1 cellular context compared by ENCODE assay signal in genomic region chr10:100038561-100039071, GRCh38.
A peak's percentile ranks its signal among the peaks of the same experiment; 100 is the strongest.
TF ChIP-seq lines count a peak whose summit lies in the region.

No MANE protein-coding gene starts in this region.

TF ChIP-seq in HepG2, 621 proteins besides CTCF, POLR2A, EP300 and RAD21 (continued from another document and continues in another):
- no peak for TF ChIP-seq CENPBD1 (CRISPR knock-in tag; IDR thresholded peaks at IDR 0.05; ENCODE audit: borderline replicate concordance, low read depth)
- no peak for TF ChIP-seq ZBTB14 (CRISPR knock-in tag; IDR thresholded peaks at IDR 0.05)
- no peak for TF ChIP-seq ZNF850 (CRISPR knock-in tag; conservative IDR thresholded peaks at IDR 0.05)
- TF ChIP-seq ZNF563 (CRISPR knock-in tag; IDR thresholded peaks at IDR 0.05), result no peak
- TF ChIP-seq SNRNP70 (IDR thresholded peaks at IDR 0.05; ENCODE audit: low read depth, low read length), result no peak
- TF ChIP-seq, protein P1, sequence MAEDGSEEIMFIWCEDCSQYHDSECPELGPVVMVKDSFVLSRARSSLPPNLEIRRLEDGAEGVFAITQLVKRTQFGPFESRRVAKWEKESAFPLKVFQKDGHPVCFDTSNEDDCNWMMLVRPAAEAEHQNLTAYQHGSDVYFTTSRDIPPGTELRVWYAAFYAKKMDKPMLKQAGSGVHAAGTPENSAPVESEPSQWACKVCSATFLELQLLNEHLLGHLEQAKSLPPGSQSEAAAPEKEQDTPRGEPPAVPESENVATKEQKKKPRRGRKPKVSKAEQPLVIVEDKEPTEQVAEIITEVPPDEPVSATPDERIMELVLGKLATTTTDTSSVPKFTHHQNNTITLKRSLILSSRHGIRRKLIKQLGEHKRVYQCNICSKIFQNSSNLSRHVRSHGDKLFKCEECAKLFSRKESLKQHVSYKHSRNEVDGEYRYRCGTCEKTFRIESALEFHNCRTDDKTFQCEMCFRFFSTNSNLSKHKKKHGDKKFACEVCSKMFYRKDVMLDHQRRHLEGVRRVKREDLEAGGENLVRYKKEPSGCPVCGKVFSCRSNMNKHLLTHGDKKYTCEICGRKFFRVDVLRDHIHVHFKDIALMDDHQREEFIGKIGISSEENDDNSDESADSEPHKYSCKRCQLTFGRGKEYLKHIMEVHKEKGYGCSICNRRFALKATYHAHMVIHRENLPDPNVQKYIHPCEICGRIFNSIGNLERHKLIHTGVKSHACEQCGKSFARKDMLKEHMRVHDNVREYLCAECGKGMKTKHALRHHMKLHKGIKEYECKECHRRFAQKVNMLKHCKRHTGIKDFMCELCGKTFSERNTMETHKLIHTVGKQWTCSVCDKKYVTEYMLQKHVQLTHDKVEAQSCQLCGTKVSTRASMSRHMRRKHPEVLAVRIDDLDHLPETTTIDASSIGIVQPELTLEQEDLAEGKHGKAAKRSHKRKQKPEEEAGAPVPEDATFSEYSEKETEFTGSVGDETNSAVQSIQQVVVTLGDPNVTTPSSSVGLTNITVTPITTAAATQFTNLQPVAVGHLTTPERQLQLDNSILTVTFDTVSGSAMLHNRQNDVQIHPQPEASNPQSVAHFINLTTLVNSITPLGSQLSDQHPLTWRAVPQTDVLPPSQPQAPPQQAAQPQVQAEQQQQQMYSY (CRISPR knock-in tag; IDR thresholded peaks at IDR 0.05), result no peak
- no peak for TF ChIP-seq ZBTB44 (CRISPR knock-in tag; IDR thresholded peaks at IDR 0.05)
- no peak for TF ChIP-seq NFIB (CRISPR knock-in tag; IDR thresholded peaks at IDR 0.05; ENCODE audit: borderline replicate concordance)
- TF ChIP-seq HOXA9 (CRISPR knock-in tag; IDR thresholded peaks at IDR 0.05; ENCODE audit: borderline replicate concordance), result no peak
- no peak for TF ChIP-seq ZC3H4 (CRISPR knock-in tag; IDR thresholded peaks at IDR 0.05; ENCODE audit: borderline replicate concordance)
- no peak for TF ChIP-seq TOPORS (CRISPR knock-in tag; IDR thresholded peaks at IDR 0.05)
- no peak for TF ChIP-seq ZNF33A (CRISPR knock-in tag; IDR thresholded peaks at IDR 0.05; ENCODE audit: borderline replicate concordance)
- TF ChIP-seq ZKSCAN8 (CRISPR knock-in tag; IDR thresholded peaks at IDR 0.05; ENCODE audit: borderline replicate concordance), result no peak
- no peak for TF ChIP-seq FLYWCH1 (CRISPR knock-in tag; IDR thresholded peaks at IDR 0.05)
- TF ChIP-seq, protein P2, sequence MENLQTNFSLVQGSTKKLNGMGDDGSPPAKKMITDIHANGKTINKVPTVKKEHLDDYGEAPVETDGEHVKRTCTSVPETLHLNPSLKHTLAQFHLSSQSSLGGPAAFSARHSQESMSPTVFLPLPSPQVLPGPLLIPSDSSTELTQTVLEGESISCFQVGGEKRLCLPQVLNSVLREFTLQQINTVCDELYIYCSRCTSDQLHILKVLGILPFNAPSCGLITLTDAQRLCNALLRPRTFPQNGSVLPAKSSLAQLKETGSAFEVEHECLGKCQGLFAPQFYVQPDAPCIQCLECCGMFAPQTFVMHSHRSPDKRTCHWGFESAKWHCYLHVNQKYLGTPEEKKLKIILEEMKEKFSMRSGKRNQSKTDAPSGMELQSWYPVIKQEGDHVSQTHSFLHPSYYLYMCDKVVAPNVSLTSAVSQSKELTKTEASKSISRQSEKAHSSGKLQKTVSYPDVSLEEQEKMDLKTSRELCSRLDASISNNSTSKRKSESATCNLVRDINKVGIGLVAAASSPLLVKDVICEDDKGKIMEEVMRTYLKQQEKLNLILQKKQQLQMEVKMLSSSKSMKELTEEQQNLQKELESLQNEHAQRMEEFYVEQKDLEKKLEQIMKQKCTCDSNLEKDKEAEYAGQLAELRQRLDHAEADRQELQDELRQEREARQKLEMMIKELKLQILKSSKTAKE (CRISPR knock-in tag; IDR thresholded peaks at IDR 0.05; ENCODE audit: borderline replicate concordance), result no peak
- no peak for TF ChIP-seq SSRP1 (CRISPR knock-in tag; IDR thresholded peaks at IDR 0.05)
- TF ChIP-seq KLF13 (CRISPR knock-in tag; IDR thresholded peaks at IDR 0.05), result no peak
- no peak for TF ChIP-seq MAF1 (CRISPR knock-in tag; IDR thresholded peaks at IDR 0.05; ENCODE audit: borderline replicate concordance)
- no peak for TF ChIP-seq HNRNPK (IDR thresholded peaks at IDR 0.05; ENCODE audit: low read depth, low read length, poor library complexity, severe bottlenecking)
- no peak for TF ChIP-seq ZZZ3 (CRISPR knock-in tag; IDR thresholded peaks at IDR 0.05; ENCODE audit: borderline replicate concordance)
- TF ChIP-seq ZC3H13 (CRISPR knock-in tag; IDR thresholded peaks at IDR 0.05), result no peak
- no peak for TF ChIP-seq ATAD3A (CRISPR knock-in tag; IDR thresholded peaks at IDR 0.05)
- TF ChIP-seq ELF1 (CRISPR knock-in tag; IDR thresholded peaks at IDR 0.05), result 0 out of 2 replicates have a peak, but pooled peaks have one; percentile 28
- TF ChIP-seq, protein P3, sequence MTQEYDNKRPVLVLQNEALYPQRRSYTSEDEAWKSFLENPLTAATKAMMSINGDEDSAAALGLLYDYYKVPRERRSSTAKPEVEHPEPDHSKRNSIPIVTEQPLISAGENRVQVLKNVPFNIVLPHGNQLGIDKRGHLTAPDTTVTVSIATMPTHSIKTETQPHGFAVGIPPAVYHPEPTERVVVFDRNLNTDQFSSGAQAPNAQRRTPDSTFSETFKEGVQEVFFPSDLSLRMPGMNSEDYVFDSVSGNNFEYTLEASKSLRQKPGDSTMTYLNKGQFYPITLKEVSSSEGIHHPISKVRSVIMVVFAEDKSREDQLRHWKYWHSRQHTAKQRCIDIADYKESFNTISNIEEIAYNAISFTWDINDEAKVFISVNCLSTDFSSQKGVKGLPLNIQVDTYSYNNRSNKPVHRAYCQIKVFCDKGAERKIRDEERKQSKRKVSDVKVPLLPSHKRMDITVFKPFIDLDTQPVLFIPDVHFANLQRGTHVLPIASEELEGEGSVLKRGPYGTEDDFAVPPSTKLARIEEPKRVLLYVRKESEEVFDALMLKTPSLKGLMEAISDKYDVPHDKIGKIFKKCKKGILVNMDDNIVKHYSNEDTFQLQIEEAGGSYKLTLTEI (CRISPR knock-in tag; conservative IDR thresholded peaks at IDR 0.05), result no peak
- no peak for TF ChIP-seq RBAK (CRISPR knock-in tag; IDR thresholded peaks at IDR 0.05)
- no peak for TF ChIP-seq CAMTA2 (CRISPR knock-in tag; IDR thresholded peaks at IDR 0.05; ENCODE audit: borderline replicate concordance)
- TF ChIP-seq ATM (IDR thresholded peaks at IDR 0.05; ENCODE audit: borderline replicate concordance), result no peak
- TF ChIP-seq ZNF574 (CRISPR knock-in tag; IDR thresholded peaks at IDR 0.05), result 0 out of 2 replicates have a peak, but pooled peaks have one; percentile 14
- TF ChIP-seq ZNF530 (CRISPR knock-in tag; IDR thresholded peaks at IDR 0.05; ENCODE audit: low read depth), result no peak
- no peak for TF ChIP-seq ZNF101 (CRISPR knock-in tag; IDR thresholded peaks at IDR 0.05; ENCODE audit: borderline replicate concordance, low read depth)
- TF ChIP-seq ZNF75D (CRISPR knock-in tag; IDR thresholded peaks at IDR 0.05; ENCODE audit: borderline replicate concordance), result no peak
- peak; percentile 43; the same call in 1 of the 2 replicates for TF ChIP-seq YEATS4 (CRISPR knock-in tag; IDR thresholded peaks at IDR 0.05; ENCODE audit: borderline replicate concordance)
- no peak for TF ChIP-seq ZNF282 (IDR thresholded peaks at IDR 0.05; ENCODE audit: partially characterized antibody)
- TF ChIP-seq ETS1 (CRISPR knock-in tag; IDR thresholded peaks at IDR 0.05), result no peak
- no peak for TF ChIP-seq ZNF513 (CRISPR knock-in tag; conservative IDR thresholded peaks at IDR 0.05)
- TF ChIP-seq ZSCAN12 (CRISPR knock-in tag; IDR thresholded peaks at IDR 0.05), result no peak
- TF ChIP-seq ZSCAN9 (CRISPR knock-in tag; IDR thresholded peaks at IDR 0.05; ENCODE audit: borderline replicate concordance), result no peak
- TF ChIP-seq, protein P4, sequence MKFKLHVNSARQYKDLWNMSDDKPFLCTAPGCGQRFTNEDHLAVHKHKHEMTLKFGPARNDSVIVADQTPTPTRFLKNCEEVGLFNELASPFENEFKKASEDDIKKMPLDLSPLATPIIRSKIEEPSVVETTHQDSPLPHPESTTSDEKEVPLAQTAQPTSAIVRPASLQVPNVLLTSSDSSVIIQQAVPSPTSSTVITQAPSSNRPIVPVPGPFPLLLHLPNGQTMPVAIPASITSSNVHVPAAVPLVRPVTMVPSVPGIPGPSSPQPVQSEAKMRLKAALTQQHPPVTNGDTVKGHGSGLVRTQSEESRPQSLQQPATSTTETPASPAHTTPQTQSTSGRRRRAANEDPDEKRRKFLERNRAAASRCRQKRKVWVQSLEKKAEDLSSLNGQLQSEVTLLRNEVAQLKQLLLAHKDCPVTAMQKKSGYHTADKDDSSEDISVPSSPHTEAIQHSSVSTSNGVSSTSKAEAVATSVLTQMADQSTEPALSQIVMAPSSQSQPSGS (CRISPR knock-in tag; IDR thresholded peaks at IDR 0.05), result no peak
- TF ChIP-seq, protein P5, sequence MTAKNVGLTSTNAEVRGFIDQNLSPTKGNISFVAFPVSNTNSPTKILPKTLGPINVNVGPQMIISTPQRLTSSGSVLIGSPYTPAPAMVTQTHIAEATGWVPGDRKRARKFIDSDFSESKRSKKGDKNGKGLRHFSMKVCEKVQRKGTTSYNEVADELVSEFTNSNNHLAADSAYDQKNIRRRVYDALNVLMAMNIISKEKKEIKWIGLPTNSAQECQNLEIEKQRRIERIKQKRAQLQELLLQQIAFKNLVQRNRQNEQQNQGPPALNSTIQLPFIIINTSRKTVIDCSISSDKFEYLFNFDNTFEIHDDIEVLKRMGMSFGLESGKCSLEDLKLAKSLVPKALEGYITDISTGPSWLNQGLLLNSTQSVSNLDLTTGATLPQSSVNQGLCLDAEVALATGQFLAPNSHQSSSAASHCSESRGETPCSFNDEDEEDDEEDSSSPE (CRISPR knock-in tag; IDR thresholded peaks at IDR 0.05), result no peak
- no peak for TF ChIP-seq TFAP4 (IDR thresholded peaks at IDR 0.05; ENCODE audit: borderline replicate concordance, low read depth)
